In the genomic region with DNA sequence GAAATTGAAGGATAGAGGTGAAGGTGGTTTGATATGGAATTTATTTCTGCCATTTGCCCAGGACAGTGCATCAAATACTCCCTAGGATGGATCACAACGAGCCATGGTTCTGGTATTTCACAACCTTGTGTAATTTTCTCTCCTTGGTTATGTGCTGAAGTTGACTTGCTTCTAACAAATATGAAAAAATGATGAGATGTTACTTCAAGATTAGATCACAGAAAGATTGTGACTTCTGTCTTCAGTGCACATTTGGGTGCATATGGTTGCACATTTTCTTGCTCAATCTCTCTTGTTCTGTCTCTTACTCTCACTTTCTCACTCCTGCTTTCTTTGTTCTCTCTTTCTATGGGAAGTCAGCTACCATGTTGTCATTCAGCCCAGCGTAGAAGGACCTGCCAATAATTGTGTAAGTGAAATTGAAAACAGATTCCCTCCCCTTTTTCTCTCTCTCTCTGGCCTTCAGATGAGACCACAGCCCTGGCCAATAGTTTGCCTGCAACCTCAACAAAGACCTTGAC, we compare ENCODE assay signal across 18 cellular contexts.
"Had no signal": no experiment of that assay in that cellular context is flagged by ENCODE, and none has a peak within 500 bp of the region (broad histone marks: within the 10 kb centered on the region; RNA-seq: fewer than 3 reads in every experiment).

No MANE protein-coding gene starts in this region.

- ATAC-seq: lower lobe of right lung; naive thymus-derived CD8-positive, alpha-beta T cell; sciatic nerve; stimulated activated naive B cell treated with anti-CD40 and anti-IgM and Interleukin-4, amounts not matched to agents 10 μg/mL and 1 μg/mL and 100 μg/mL, for 72 hours had no signal

- H3K9ac ChIP-seq: parathyroid adenoma had no signal

- H3K4me1 ChIP-seq: colonic mucosa, parathyroid adenoma had no signal

- H3K36me3 ChIP-seq: brain microvascular endothelial cell, colonic mucosa, lower lobe of right lung, thoracic aorta had no signal

- H2AFZ ChIP-seq: parathyroid adenoma had no signal

- H3K79me2 ChIP-seq: parathyroid adenoma had no signal

- H3K9me3 ChIP-seq: colonic mucosa, lower lobe of right lung, thoracic aorta had no signal

- H3K27me3 ChIP-seq: brain microvascular endothelial cell, colonic mucosa had no signal

- H3K4me3 ChIP-seq: colonic mucosa, lower lobe of right lung, thoracic aorta had no signal

- H3K27ac ChIP-seq: brain microvascular endothelial cell, colonic mucosa, lower lobe of right lung, parathyroid adenoma, thoracic aorta had no signal

- DNase-seq: activated CD4-positive, alpha-beta T cell treated with anti-CD3 and anti-CD28 coated beads, Interleukin-2, amount 10 ng/mL, durations not matched to agents 7 days and 5 days; activated CD4-positive, CD25-positive, alpha-beta regulatory T cell; activated CD8-positive, alpha-beta memory T cell treated with anti-CD3 and anti-CD28 coated beads, Interleukin-2, amount 50 U/mL, for 4 hours; activated effector memory CD4-positive, alpha-beta T cell treated with anti-CD3 and anti-CD28 coated beads, Interleukin-2, amount 50 U/mL, for 16 hours; activated naive CD4-positive, alpha-beta T cell treated with anti-CD3 and anti-CD28 coated beads, Interleukin-2, amount 50 U/mL, for 16 hours; activated T-cell treated with anti-CD3 and anti-CD28 coated beads, Interleukin-2, amount 50 U/mL, for 48 hours; aorta; brain microvascular endothelial cell; central memory CD4-positive, alpha-beta T cell; colonic mucosa; lower lobe of right lung; naive thymus-derived CD8-positive, alpha-beta T cell; stimulated activated CD4-positive, alpha-beta T cell treated with anti-CD3 and anti-CD28 coated beads, Interleukin-4, amount 100 ng/mL, for 4 hours; stimulated activated naive B cell treated with anti-CD40 and anti-IgM and Interleukin-4, amounts not matched to agents 10 μg/mL and 1 μg/mL and 100 μg/mL, for 72 hours; T-helper 9 cell had no signal
